In genomic region chr7:86002858-86003257, GRCh38 we compare ENCODE assay signal across 20 cellular contexts.
DNase-seq lines count a peak whose midpoint lies in the region; ATAC-seq, FAIRE-seq and TF ChIP-seq lines count a peak whose summit lies in the region.
"Had no signal": no experiment of that assay in that cellular context is flagged by ENCODE, and none has a peak within 500 bp of the region (broad histone marks: within the 10 kb centered on the region; RNA-seq: fewer than 3 reads in every experiment).

No MANE protein-coding gene starts in this region.

- H3K23ac ChIP-seq in H1 (ENCODE audit: insufficient read length) = no peak overlapping the region

- no peak overlapping the region for H2BK120ac ChIP-seq in H1 (replicated peaks; ENCODE audit: low read depth, low read length)

- H3K27ac ChIP-seq in H1 (ENCODE audit: low read depth, low read length) (no peak overlapping the region), upper lobe of right lung (no peak overlapping the region)
- H3K27ac ChIP-seq: 22Rv1; A549; BLaER1 treated with 17β-estradiol and CSF1 and Interleukin-3, amounts not matched to agents 10 nM and 100 nM; C4-2B had no signal

- H3K4me3 ChIP-seq in bronchial epithelial cell (ENCODE audit: low read depth, low read length) = no peak overlapping the region
- no peak overlapping the region for H3K4me3 ChIP-seq in H1 (ENCODE audit: extremely low read depth in 1 of 4, insufficient read depth in 2 of 4, low read depth in 3 of 4, low read length in 4 of 4)
- no peak overlapping the region for H3K4me3 ChIP-seq in upper lobe of right lung
- H3K4me3 ChIP-seq: A549; BLaER1 treated with 17β-estradiol and CSF1 and Interleukin-3, amounts not matched to agents 10 nM and 100 nM had no signal

- H3K9ac ChIP-seq in H1 (replicated peaks in 1 of 4; ENCODE audit: extremely low read depth in 1 of 4, low read depth in 3 of 4, low read length in 3 of 4) = no peak overlapping the region
- H3K9ac ChIP-seq: BLaER1 treated with 17β-estradiol and CSF1 and Interleukin-3, amounts not matched to agents 10 nM and 100 nM had no signal

- no peak overlapping the region for H4K91ac ChIP-seq in H1 (replicated peaks; ENCODE audit: insufficient read length, low read length)

- TF ChIP-seq CTCF in bronchial epithelial cell (IDR thresholded peaks at IDR 0.05; ENCODE audit: insufficient read depth, low read length, severe bottlenecking) (no peak), H1 (IDR thresholded peaks at IDR 0.05; ENCODE audit: control extremely low read depth in 1 of 3, insufficient read depth in 1 of 3, low read depth in 1 of 3, low read length in 3 of 3) (no peak), upper lobe of right lung (IDR thresholded peaks at IDR 0.05) (no peak)

- H3K9me3 ChIP-seq in H1 (ENCODE audit: insufficient read depth in 2 of 2, low read depth in 1 of 2, low read length in 1 of 2) (no peaks in the 10 kb centered on the region), upper lobe of right lung (no peaks in the 10 kb centered on the region)
- H3K9me3 ChIP-seq: A549, Caco-2 had no signal

- H3K18ac ChIP-seq in H1 (ENCODE audit: extremely low read depth, low read length) = no peak overlapping the region

- H3K79me1 ChIP-seq in H1 (ENCODE audit: low read depth, low read length) = no peaks in the 10 kb centered on the region

- no peak overlapping the region for H2BK5ac ChIP-seq in H1 (ENCODE audit: low read depth, low read length)

- no peak overlapping the region for H2BK15ac ChIP-seq in H1 (ENCODE audit: low read length)

- H3K36me3 ChIP-seq in bronchial epithelial cell (ENCODE audit: control insufficient read depth, insufficient read depth, low read length) (no peaks in the 10 kb centered on the region), H1 (ENCODE audit: control insufficient read depth in 2 of 4, insufficient read depth in 4 of 4, low read length in 3 of 4) (no peaks in the 10 kb centered on the region), upper lobe of right lung (no peaks in the 10 kb centered on the region)
- H3K36me3 ChIP-seq: BLaER1 treated with 17β-estradiol and CSF1 and Interleukin-3, amounts not matched to agents 10 nM and 100 nM had no signal

- POLR2A ChIA-PET in H1 (lab: Charles Lee; ENCODE audit: partially characterized antibody) = no interaction called here

- no peaks in the 10 kb centered on the region for H3K79me2 ChIP-seq in H1 (ENCODE audit: control insufficient read depth in 1 of 2, insufficient read depth in 2 of 2, low read length in 2 of 2)

- H3K27me3 ChIP-seq in bronchial epithelial cell (ENCODE audit: control insufficient read depth, insufficient read depth, low read length) (no peaks in the 10 kb centered on the region), H1 (replicated peaks in 1 of 4; ENCODE audit: control insufficient read depth in 3 of 4, extremely low read depth in 1 of 4, insufficient read depth in 3 of 4, low read length in 3 of 4) (no peaks in the 10 kb centered on the region), upper lobe of right lung (no peaks in the 10 kb centered on the region)
- H3K27me3 ChIP-seq: BLaER1 treated with 17β-estradiol and CSF1 and Interleukin-3, amounts not matched to agents 10 nM and 100 nM had no signal

- no peak overlapping the region for H3K56ac ChIP-seq in H1 (replicated peaks; ENCODE audit: insufficient read length, low read depth, low read length)

- no peak overlapping the region for H3K14ac ChIP-seq in H1 (ENCODE audit: insufficient read length)

- H2AK5ac ChIP-seq in H1 (ENCODE audit: low read depth, low read length) = no peak overlapping the region

- TF ChIP-seq EP300 in H1 (IDR thresholded peaks at IDR 0.05; ENCODE audit: borderline replicate concordance in 1 of 2, low read depth in 2 of 2, low read length in 2 of 2) = no peak

- no peak overlapping the region for H4K5ac ChIP-seq in H1 (ENCODE audit: insufficient read length, low read depth, low read length)

- no peak overlapping the region for H3K4me2 ChIP-seq in H1 (ENCODE audit: insufficient read depth in 1 of 2, low read depth in 2 of 2, low read length in 2 of 2)
- H3K4me2 ChIP-seq: A549; BLaER1 treated with 17β-estradiol and CSF1 and Interleukin-3, amounts not matched to agents 10 nM and 100 nM had no signal

- H3K4me1 ChIP-seq in H1 (replicated peaks in 1 of 4; ENCODE audit: control insufficient read depth in 3 of 4, insufficient read depth in 4 of 4, low read length in 3 of 4) = no peaks in the 10 kb centered on the region
- no peaks in the 10 kb centered on the region for H3K4me1 ChIP-seq in upper lobe of right lung
- H3K4me1 ChIP-seq: A549; BLaER1 treated with 17β-estradiol and CSF1 and Interleukin-3, amounts not matched to agents 10 nM and 100 nM; Caco-2 had no signal

- intact Hi-C loops in upper lobe of right lung (cut with DNase I) = no loop called here

- DNase-seq in bronchial epithelial cell (ENCODE audit: low read depth) (no peak), H1 (ENCODE audit: low read depth in 1 of 2, low spot score in 2 of 2) (no peak), upper lobe of right lung (no peak), NCI-H2171 treated with DMSO at 0.1 percent for 48 hours (lab: John Stamatoyannopoulos, UW) (no peak)
- DNase-seq: AML-193; Caco-2; Calu3; CD4-positive, alpha-beta T cell; CD8-positive, alpha-beta T cell; DMS79 treated with DMSO at 0.1 percent for 48 hours; GF-D8 had no signal

- ATAC-seq in upper lobe of right lung (peak; percentile 47), HG03342 (IDR thresholded peaks at IDR 0.05; ENCODE audit: unreplicated experiment) (no peak)
- ATAC-seq: A549; CD8-positive, alpha-beta T cell had no signal

- no peak for TF ChIP-seq RAD21 in H1 (IDR thresholded peaks at IDR 0.05 in 1 of 2, conservative IDR thresholded peaks at IDR 0.05 in 1 of 2; ENCODE audit: low read depth in 2 of 2, low read length in 2 of 2)

- no peak overlapping the region for H2BK12ac ChIP-seq in H1 (ENCODE audit: low read depth, low read length)

- no peak overlapping the region for H2BK20ac ChIP-seq in H1 (ENCODE audit: low read length)

- FAIRE-seq in bronchial epithelial cell (lab: Jason Lieb, UNC) (peak; percentile 40), H1 (lab: Jason Lieb, UNC) (no peak)
- FAIRE-seq: A549, D721Med, G401.6, GM12891, GM19239 had no signal

- no peak for TF ChIP-seq POLR2A in H1 (IDR thresholded peaks at IDR 0.05; ENCODE audit: control extremely low read depth in 1 of 2, low read depth in 2 of 2, low read length in 2 of 2)

- H4K20me1 ChIP-seq in H1 (replicated peaks in 1 of 2; ENCODE audit: control insufficient read depth in 1 of 2, insufficient read depth in 2 of 2, low read length in 2 of 2) = no peaks in the 10 kb centered on the region
- H4K20me1 ChIP-seq: BLaER1 treated with 17β-estradiol and CSF1 and Interleukin-3, amounts not matched to agents 10 nM and 100 nM had no signal

- no peak overlapping the region for H2AFZ ChIP-seq in H1 (ENCODE audit: low read length)

- H3K23me2 ChIP-seq in H1 (ENCODE audit: low read depth, low read length) = no peaks in the 10 kb centered on the region

- CTCF ChIA-PET in H1 (lab: Charles Lee; ENCODE audit: partially characterized antibody) = no interaction called here

- no peak overlapping the region for H3K4ac ChIP-seq in H1 (replicated peaks; ENCODE audit: insufficient read length, low read depth, low read length)

- peak overlapping the region; percentile 28; the same call in 1 of the 2 replicates for H4K8ac ChIP-seq in H1 (ENCODE audit: extremely low read depth, insufficient read depth, low read length)

TF ChIP-seq in H1, 55 proteins besides CTCF, POLR2A, EP300 and RAD21:
- no peak for TF ChIP-seq SIX5 (IDR thresholded peaks at IDR 0.05; ENCODE audit: low read depth, low read length)
- no peak for TF ChIP-seq SIN3A (conservative IDR thresholded peaks at IDR 0.05 in 1 of 2, IDR thresholded peaks at IDR 0.05 in 1 of 2; ENCODE audit: low read depth in 1 of 2, low read length in 2 of 2)
- no peak for TF ChIP-seq CHD1 (IDR thresholded peaks at IDR 0.05; ENCODE audit: low read depth, low read length)
- no peak for TF ChIP-seq RFX5 (IDR thresholded peaks at IDR 0.05; ENCODE audit: borderline replicate concordance, low read depth, low read length)
- no peak for TF ChIP-seq CBX5 (IDR thresholded peaks at IDR 0.05; ENCODE audit: low read depth, low read length)
- TF ChIP-seq FOSL1 (IDR thresholded peaks at IDR 0.05; ENCODE audit: insufficient read depth, low read depth, low read length) = no peak
- TF ChIP-seq CEBPB (IDR thresholded peaks at IDR 0.05; ENCODE audit: low read depth, low read length) = no peak
